In the genomic region with DNA sequence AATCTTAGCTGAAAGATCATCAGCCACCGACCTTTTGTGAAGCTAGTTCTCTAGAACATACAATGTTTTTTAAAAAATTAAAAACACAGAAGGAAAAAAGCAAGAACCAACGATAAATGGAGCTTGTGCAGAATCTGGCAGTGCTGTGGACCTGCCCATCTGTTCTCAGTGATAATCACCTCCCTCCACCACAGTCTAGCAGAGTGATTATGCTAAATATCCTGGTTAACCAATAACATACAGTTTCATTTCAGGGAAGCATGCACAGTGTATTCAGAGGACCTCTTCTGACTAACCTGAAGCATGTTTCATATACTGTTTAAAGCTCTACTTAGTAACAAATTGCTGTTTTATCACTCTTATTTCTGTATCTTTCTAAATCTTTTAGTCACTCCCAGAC, we compare ENCODE assay signal across 10 cellular contexts.
DNase-seq lines count a peak whose midpoint lies in the region; ATAC-seq and TF ChIP-seq lines count a peak whose summit lies in the region.
"Had no signal": no experiment of that assay in that cellular context is flagged by ENCODE, and none has a peak within 500 bp of the region (broad histone marks: within the 10 kb centered on the region; RNA-seq: fewer than 3 reads in every experiment).

No MANE protein-coding gene starts in this region.

- no peaks in the 10 kb centered on the region for H3K4me1 ChIP-seq in mucosa of descending colon (ENCODE audit: low read depth)

- DNase-seq in NCI-H526 treated with DMSO at 0.1 percent for 48 hours (lab: John Stamatoyannopoulos, UW) (peak; percentile 39), mucosa of descending colon (no peak), mucosa of gallbladder (ENCODE audit: low spot score) (no peak), SIG-M5 (lab: John Stamatoyannopoulos, UW) (no peak), GM19240 (ENCODE audit: insufficient read length, low spot score) (no peak)
- DNase-seq in stimulated activated CD4-positive, alpha-beta T cell treated with anti-CD3 and anti-CD28 coated beads, Interleukin-2, amount 100 ng/mL, for 24 hours: no peak
- DNase-seq: activated CD4-positive, CD25-positive, alpha-beta regulatory T cell treated with anti-CD3 and anti-CD28 coated beads, Interleukin-2, amount 50 U/mL, for 72 hours; aorta had no signal

- intact Hi-C loops in mucosa of descending colon (cut with DNase I, micrococcal nuclease): no loop called here

- no peaks in the 10 kb centered on the region for H3K9me3 ChIP-seq in mucosa of descending colon

- peak; percentile 90 for ATAC-seq in GM18909 (IDR thresholded peaks at IDR 0.05; ENCODE audit: poor library complexity, unreplicated experiment)
- peak; percentile 60 for ATAC-seq in HG03060 (IDR thresholded peaks at IDR 0.05; ENCODE audit: low read depth, unreplicated experiment)
- ATAC-seq in mucosa of descending colon: peak; percentile 33

- TF ChIP-seq CTCF in mucosa of descending colon (IDR thresholded peaks at IDR 0.05): no peak

- no peak overlapping the region for H3K4me3 ChIP-seq in mucosa of descending colon

- H3K36me3 ChIP-seq in mucosa of descending colon (ENCODE audit: low read depth): no peaks in the 10 kb centered on the region

Comparison
In these comparisons a context has a peak if more than half of its experiments do, and no peak if none do; other contexts are left out.
1. ATAC-seq: peak in every context shown above with its lines; median percentile 90 in GM18909; 60 in HG03060; 33 in mucosa of descending colon.